In the genomic region with DNA sequence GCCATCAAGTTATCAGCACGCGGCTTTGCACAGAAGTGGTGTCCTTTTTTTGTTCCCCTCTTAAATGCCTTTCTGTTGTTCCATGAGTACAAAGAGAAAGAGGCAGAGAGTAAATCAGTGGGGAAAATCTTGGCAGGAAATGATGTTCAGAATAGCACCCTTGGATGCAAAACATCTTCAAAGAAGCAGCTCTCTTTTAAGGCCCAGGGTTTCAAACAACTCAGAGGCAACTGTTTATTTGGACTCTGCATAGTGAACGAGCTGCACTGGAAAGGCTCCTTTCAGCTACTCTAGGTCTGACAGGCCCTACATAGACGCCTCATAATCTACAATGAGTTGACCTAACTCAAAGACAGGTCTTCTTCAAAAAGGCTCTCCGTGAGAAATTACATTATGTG, we compare ENCODE assay signal across 13 cellular contexts. TPM values are rescaled to one million over a fixed set of nuclear protein-coding genes. Genes with fewer than 3 reads are reported as not detected.
DNase-seq lines count a peak whose midpoint lies in the region; ATAC-seq, FAIRE-seq and TF ChIP-seq lines count a peak whose summit lies in the region.
"Had no signal": no experiment of that assay in that cellular context is flagged by ENCODE, and none has a peak within 500 bp of the region (broad histone marks: within the 10 kb centered on the region; RNA-seq: fewer than 3 reads in every experiment).

No MANE protein-coding gene starts in this region.

- no peak overlapping the region for H3K27ac Mint-ChIP-seq in activated CD4-positive, alpha-beta T cell treated with anti-CD3 and anti-CD28 coated beads, Interleukin-2, amount 10 ng/mL, durations not matched to agents 24 days and 14 days
- H3K27ac Mint-ChIP-seq in activated T-helper 1 cell treated with anti-CD3 and anti-CD28 coated beads, Interleukin-12 subunit alpha, Interleukin-12 subunit beta, Interleukin-2, Interleukin-4 antibody, amounts not matched to agents 30 ng/mL and 10 ng/mL and 1 ng/mL, durations not matched to agents 14 hours and 24 hours and 36 hours: peak overlapping the region; percentile 18
- H3K27ac Mint-ChIP-seq: WTC11 had no signal

- no peaks in the 10 kb centered on the region for H3K27me3 Mint-ChIP-seq in activated CD4-positive, alpha-beta T cell treated with anti-CD3 and anti-CD28 coated beads, Interleukin-2, amount 10 ng/mL, durations not matched to agents 24 days and 14 days
- no peaks in the 10 kb centered on the region for H3K27me3 Mint-ChIP-seq in activated T-helper 1 cell treated with anti-CD3 and anti-CD28 coated beads, Interleukin-12 subunit alpha, Interleukin-12 subunit beta, Interleukin-2, Interleukin-4 antibody, amounts not matched to agents 30 ng/mL and 10 ng/mL and 1 ng/mL, durations not matched to agents 14 hours and 24 hours and 36 hours (ENCODE audit: insufficient read depth)

- no peak overlapping the region for H2AFZ ChIP-seq in HepG2 (ENCODE audit: low read length)

- H3K4me3 Mint-ChIP-seq in activated CD4-positive, alpha-beta T cell treated with anti-CD3 and anti-CD28 coated beads, Interleukin-2, amount 10 ng/mL, durations not matched to agents 24 days and 14 days: no peak overlapping the region
- H3K4me3 Mint-ChIP-seq in activated T-helper 1 cell treated with anti-CD3 and anti-CD28 coated beads, Interleukin-12 subunit alpha, Interleukin-12 subunit beta, Interleukin-2, Interleukin-4 antibody, amounts not matched to agents 30 ng/mL and 10 ng/mL and 1 ng/mL, durations not matched to agents 14 hours and 24 hours and 36 hours: no peak overlapping the region
- H3K4me3 Mint-ChIP-seq: WTC11 had no signal

- H3K79me2 ChIP-seq in HepG2 (ENCODE audit: insufficient read depth, low read length): no peaks in the 10 kb centered on the region

- no peak for FAIRE-seq in HepG2 (lab: Jason Lieb, UNC)
- FAIRE-seq: keratinocyte, urothelium cell line had no signal

- 2% methylated on average over 5 of the region's 5 CpGs for WGBS in HepG2 (ENCODE audit: low lambda C conversion rate)

- H3K27ac ChIP-seq in HepG2 (ENCODE audit: extremely low read length, insufficient read depth, low read length): peak overlapping the region; percentile 100

- TF ChIP-seq EP300 in HepG2 (IDR thresholded peaks at IDR 0.05; ENCODE audit: low read depth in 2 of 2, low read length in 2 of 2) (no peak; a peak in 1 of 4 replicates), HepG2 (CRISPR knock-in tag; IDR thresholded peaks at IDR 0.05; ENCODE audit: borderline replicate concordance) (no peak)

- H3K9me3 Mint-ChIP-seq in activated CD4-positive, alpha-beta T cell treated with anti-CD3 and anti-CD28 coated beads, Interleukin-2, amount 10 ng/mL, durations not matched to agents 24 days and 14 days: no peaks in the 10 kb centered on the region
- H3K9me3 Mint-ChIP-seq in activated T-helper 1 cell treated with anti-CD3 and anti-CD28 coated beads, Interleukin-12 subunit alpha, Interleukin-12 subunit beta, Interleukin-2, Interleukin-4 antibody, amounts not matched to agents 30 ng/mL and 10 ng/mL and 1 ng/mL, durations not matched to agents 14 hours and 24 hours and 36 hours: no peaks in the 10 kb centered on the region
- H3K9me3 Mint-ChIP-seq: WTC11 had no signal

- H3K4me1 Mint-ChIP-seq in activated CD4-positive, alpha-beta T cell treated with anti-CD3 and anti-CD28 coated beads, Interleukin-2, amount 10 ng/mL, durations not matched to agents 24 days and 14 days: peaks cover 20% of the 10 kb centered on the region
- H3K4me1 Mint-ChIP-seq in activated T-helper 1 cell treated with anti-CD3 and anti-CD28 coated beads, Interleukin-12 subunit alpha, Interleukin-12 subunit beta, Interleukin-2, Interleukin-4 antibody, amounts not matched to agents 30 ng/mL and 10 ng/mL and 1 ng/mL, durations not matched to agents 14 hours and 24 hours and 36 hours (ENCODE audit: low read depth): peaks cover 23% of the 10 kb centered on the region

- POLR2A ChIA-PET in HepG2 (lab: Yijun Ruan, JAX): interaction anchor here (1.1 to 5.3 kb wide), 4 partner anchors 9 to 61 kb away, joined by 3 to 55 read pairs (median 18); no protein-coding TSS in a partner anchor

- peaks cover 17 to 43% of the 10 kb centered on the region in 2 experiments for H3K36me3 ChIP-seq in HepG2 (replicated peaks in 1 of 2; ENCODE audit: control insufficient read depth in 1 of 2, insufficient read depth in 2 of 2, low read length in 2 of 2)

- no peak for TF ChIP-seq RAD21 in HepG2 (CRISPR knock-in tag; IDR thresholded peaks at IDR 0.05)

- peak; percentile 59 for DNase-seq in activated CD4-positive, alpha-beta T cell treated with anti-CD3 and anti-CD28 coated beads, Interleukin-2, amount 10 ng/mL, durations not matched to agents 24 days and 14 days
- no peak for DNase-seq in activated CD4-positive, alpha-beta T cell treated with anti-CD3 and anti-CD28 coated beads for 1 hour
- no peak for DNase-seq in activated T-helper 1 cell treated with anti-CD3 and anti-CD28 coated beads, Interleukin-12 subunit alpha, Interleukin-12 subunit beta, Interleukin-2, Interleukin-4 antibody, amounts not matched to agents 30 ng/mL and 10 ng/mL and 1 ng/mL, durations not matched to agents 14 hours and 24 hours and 36 hours (ENCODE audit: low spot score)
- DNase-seq in HepG2 (ENCODE audit: low spot score): peak; percentile 72
- DNase-seq in retina: peak; percentile 36
- DNase-seq in NCI-H187 treated with DMSO at 0.1 percent for 48 hours (lab: John Stamatoyannopoulos, UW): no peak
- DNase-seq in NCI-H1048 (lab: John Stamatoyannopoulos, UW): no peak
- DNase-seq: MM.1S, NCI-H345 had no signal

- peak in 1 of 2 experiments; percentile 41; a peak in 1 of 4 replicates for TF ChIP-seq POLR2A in HepG2 (IDR thresholded peaks at IDR 0.05; ENCODE audit: insufficient read depth in 1 of 2, low read depth in 2 of 2, low read length in 2 of 2)

- in situ Hi-C loops in HepG2 (cut with HindIII; ENCODE audit: extremely low pct_ligation_motif_present, low pct_unique_long_range_greater_than_20kb): loop anchor here (5.0 kb wide), 1 partner anchor 50 kb away; no protein-coding TSS in a partner anchor

- BruUV-seq in HepG2 (replicated peaks; lab: Mats Ljungman, UMichigan): TSS peak; percentile 91

- H3K9ac ChIP-seq in HepG2 (ENCODE audit: insufficient read depth, low read depth, low read length): peak overlapping the region; percentile 91

- H3K9me3 ChIP-seq in HepG2 (ENCODE audit: low read length): no peaks in the 10 kb centered on the region

- peaks cover 87% of the 10 kb centered on the region for H3K36me3 Mint-ChIP-seq in activated CD4-positive, alpha-beta T cell treated with anti-CD3 and anti-CD28 coated beads, Interleukin-2, amount 10 ng/mL, durations not matched to agents 24 days and 14 days (ENCODE audit: low read depth)
- peaks cover 75% of the 10 kb centered on the region for H3K36me3 Mint-ChIP-seq in activated T-helper 1 cell treated with anti-CD3 and anti-CD28 coated beads, Interleukin-12 subunit alpha, Interleukin-12 subunit beta, Interleukin-2, Interleukin-4 antibody, amounts not matched to agents 30 ng/mL and 10 ng/mL and 1 ng/mL, durations not matched to agents 14 hours and 24 hours and 36 hours (ENCODE audit: low read depth)

- peaks cover 81% of the 10 kb centered on the region for H3K4me1 ChIP-seq in HepG2 (ENCODE audit: insufficient read depth, low read length)

- H3K4me2 ChIP-seq in HepG2 (ENCODE audit: low read depth, low read length): peak overlapping the region; percentile 80

- ATAC-seq in HepG2 (peak; percentile 36), HG02798 (IDR thresholded peaks at IDR 0.05; ENCODE audit: poor library complexity, unreplicated experiment) (no peak)
- ATAC-seq: WTC11 had no signal

- no peak for TF ChIP-seq CTCF in HepG2 (CRISPR knock-in tag; IDR thresholded peaks at IDR 0.05)

- CTCF ChIA-PET in HepG2 (lab: Yijun Ruan, JAX; ENCODE audit: low intra/inter-chr PET ratio, low total read pairs): no interaction called here

- H3K27me3 ChIP-seq in HepG2 (ENCODE audit: control insufficient read depth in 1 of 2, insufficient read depth in 2 of 2, low read length in 2 of 2): no peaks in the 10 kb centered on the region

- H3K4me3 ChIP-seq in HepG2 (replicated peaks in 1 of 3; ENCODE audit: insufficient read depth in 1 of 3, low read depth in 2 of 3, low read length in 3 of 3): peak overlapping the region; percentile 8 to 40 (median 25); a peak in 3 of 6 replicates

- intact Hi-C loops in activated CD4-positive, alpha-beta T cell treated with anti-CD3 and anti-CD28 coated beads, Interleukin-2, amount 10 ng/mL, durations not matched to agents 24 days and 14 days (cut with micrococcal nuclease): no loop called here
- intact Hi-C loops in activated T-helper 1 cell treated with anti-CD3 and anti-CD28 coated beads, Interleukin-12 subunit alpha, Interleukin-12 subunit beta, Interleukin-2, Interleukin-4 antibody, amounts not matched to agents 30 ng/mL and 10 ng/mL and 1 ng/mL, durations not matched to agents 14 hours and 24 hours and 36 hours (cut with micrococcal nuclease): no loop called here
- intact Hi-C loops in HepG2 (cut with micrococcal nuclease; ENCODE audit: unreplicated experiment): loop anchor here (2.0 kb wide), 1 partner anchor 168 kb away; no protein-coding TSS in a partner anchor

- H4K20me1 ChIP-seq in HepG2 (ENCODE audit: insufficient read depth, low read length): no peaks in the 10 kb centered on the region

RNA-seq across cellular contexts. Expression of gene HEG1, which starts 53.4 kb away (rescaled TPM):
- total RNA-seq in activated CD4-positive, alpha-beta T cell treated with anti-CD3 and anti-CD28 coated beads, Interleukin-2, amount 10 ng/mL, durations not matched to agents 24 days and 14 days: 35.3 and 40.8 TPM in 2 replicates
- 43.7 and 45.1 TPM in 2 replicates for total RNA-seq in activated T-helper 1 cell treated with anti-CD3 and anti-CD28 coated beads, Interleukin-12 subunit alpha, Interleukin-12 subunit beta, Interleukin-2, Interleukin-4 antibody, amounts not matched to agents 30 ng/mL and 10 ng/mL and 1 ng/mL, durations not matched to agents 14 hours and 24 hours and 36 hours
- 9.7 and 10.7 TPM in 2 replicates for total RNA-seq in HepG2 (2016; rRNA removed; fragmentation: Illumina TruSeq; extraction: Trizol)
- 1.1 TPM in 2 replicates for total RNA-seq in HepG2 (2016; cell fraction: cytosol; rRNA removed; fragmentation: Illumina TruSeq; extraction: Trizol; ENCODE audit: low read depth)
- 6.8 and 9.0 TPM in 2 replicates for total RNA-seq in HepG2 (2016; cell fraction: insoluble cytoplasmic fraction; rRNA removed; fragmentation: Illumina TruSeq; extraction: Trizol)
- total RNA-seq in HepG2 (2016; cell fraction: membrane; rRNA removed; fragmentation: Illumina TruSeq; extraction: Trizol): 3.2 and 3.3 TPM in 2 replicates
- total RNA-seq in HepG2 (2016; cell fraction: nucleus; rRNA removed; fragmentation: Illumina TruSeq; extraction: Trizol): 17.3 and 19.4 TPM in 2 replicates
- 11.6 and 18.2 TPM in 2 replicates for polyA plus RNA-seq in HepG2 (2011; rRNA removed)
- 8.6 and 8.8 TPM in 2 replicates for polyA plus RNA-seq in HepG2 (2011; cell fraction: cytosol; rRNA removed)
- 17.9 and 23.5 TPM in 2 replicates for polyA plus RNA-seq in HepG2 (2011; cell fraction: nucleus; rRNA removed)
- polyA plus RNA-seq in HepG2 (2012): 12.1 and 14.0 TPM in 2 replicates
- polyA plus RNA-seq in HepG2 (2016; cell fraction: cytosol; fragmentation: Illumina TruSeq; extraction: Trizol; ENCODE audit: low read depth): 0.46 and 0.52 TPM in 2 replicates
- 5.4 and 5.8 TPM in 2 replicates for polyA plus RNA-seq in HepG2 (2016; cell fraction: insoluble cytoplasmic fraction; fragmentation: Illumina TruSeq; extraction: Trizol; ENCODE audit: low read depth)
- 0.69 and 0.92 TPM in 2 replicates for polyA plus RNA-seq in HepG2 (2016; cell fraction: membrane; fragmentation: Illumina TruSeq; extraction: Trizol; ENCODE audit: low read depth)
- polyA plus RNA-seq in HepG2 (2016; cell fraction: nucleus; fragmentation: Illumina TruSeq; extraction: Trizol; ENCODE audit: insufficient read depth, low read depth): 14.9 and 16.7 TPM in 2 replicates
- 51.4 and 72.4 TPM in 2 replicates for polyA minus RNA-seq in HepG2 (2011; rRNA and poly(A)+ RNA removed; ENCODE audit: low replicate concordance)
- polyA minus RNA-seq in HepG2 (2011; cell fraction: cytosol; rRNA and poly(A)+ RNA removed): 23.5 and 27.8 TPM in 2 replicates
- polyA minus RNA-seq in HepG2 (2011; cell fraction: nucleus; rRNA and poly(A)+ RNA removed): 17.8 and 25.8 TPM in 2 replicates

Comparison
In these comparisons a context has a peak if more than half of its experiments do, and no peak if none do; other contexts are left out.
1. DNase-seq: peak in activated CD4-positive, alpha-beta T cell treated with anti-CD3 and anti-CD28 coated beads, Interleukin-2, amount 10 ng/mL, durations not matched to agents 24 days and 14 days (single experiment), HepG2 (single experiment) and retina (single experiment); none in activated CD4-positive, alpha-beta T cell treated with anti-CD3 and anti-CD28 coated beads for 1 hour (single experiment), activated T-helper 1 cell treated with anti-CD3 and anti-CD28 coated beads, Interleukin-12 subunit alpha, Interleukin-12 subunit beta, Interleukin-2, Interleukin-4 antibody, amounts not matched to agents 30 ng/mL and 10 ng/mL and 1 ng/mL, durations not matched to agents 14 hours and 24 hours and 36 hours (single experiment), NCI-H187 treated with DMSO at 0.1 percent for 48 hours (single experiment) and NCI-H1048 (single experiment).